10 cellular contexts compared by ENCODE assay signal in genomic region chr5:16539169-16539666, GRCh38.
A peak's percentile ranks its signal among the peaks of the same experiment; 100 is the strongest.
DNase-seq lines count a peak whose midpoint lies in the region; ATAC-seq and TF ChIP-seq lines count a peak whose summit lies in the region.
"Had no signal": no experiment of that assay in that cellular context is flagged by ENCODE, and none has a peak within 500 bp of the region (broad histone marks: within the 10 kb centered on the region; RNA-seq: fewer than 3 reads in every experiment).

No MANE protein-coding gene starts in this region.

- peaks cover 85% of the 10 kb centered on the region for H3K4me1 ChIP-seq in left ventricle myocardium inferior

- DNase-seq in GM03348 (ENCODE audit: low spot score), result peak; percentile 86
- DNase-seq in left ventricle myocardium inferior, result peak; percentile 82
- DNase-seq in skeletal muscle cell (ENCODE audit: low read depth), result peak; percentile 64
- DNase-seq in DMS79 treated with DMSO at 0.1 percent for 48 hours (lab: John Stamatoyannopoulos, UW), result no peak
- DNase-seq in NCI-H1092 treated with DMSO at 0.1 percent for 48 hours (lab: John Stamatoyannopoulos, UW), result no peak
- DNase-seq: activated CD8-positive, alpha-beta memory T cell treated with anti-CD3 and anti-CD28 coated beads, Interleukin-2, amount 50 U/mL, for 4 hours; NCI-H2227 treated with DMSO at 0.1 percent for 48 hours had no signal

- ATAC-seq in HG02763 (IDR thresholded peaks at IDR 0.05; ENCODE audit: unreplicated experiment) (no peak), HG03095 (IDR thresholded peaks at IDR 0.05; ENCODE audit: unreplicated experiment) (no peak)

- no peaks in the 10 kb centered on the region for H3K36me3 ChIP-seq in left ventricle myocardium inferior

- peak overlapping the region; percentile 70 for H3K27ac ChIP-seq in angular gyrus (ENCODE audit: low read depth, low read length)
- peak overlapping the region; percentile 93 for H3K27ac ChIP-seq in left ventricle myocardium inferior (replicated peaks)

- H3K27me3 ChIP-seq in left ventricle myocardium inferior (ENCODE audit: low read depth), result no peaks in the 10 kb centered on the region

- H3K4me3 ChIP-seq in left ventricle myocardium inferior (no peak overlapping the region), skeletal muscle cell (ENCODE audit: low read depth, low read length) (no peak overlapping the region)

- H3K9me3 ChIP-seq in left ventricle myocardium inferior (replicated peaks), result no peaks in the 10 kb centered on the region

- intact Hi-C loops in left ventricle myocardium inferior (cut with micrococcal nuclease), result no loop called here

- TF ChIP-seq CTCF in left ventricle myocardium inferior (IDR thresholded peaks at IDR 0.05; ENCODE audit: borderline replicate concordance), result no peak

Comparison
In these comparisons a context has a peak if more than half of its experiments do, and no peak if none do; other contexts are left out.
1. DNase-seq: peak in GM03348 (single experiment), left ventricle myocardium inferior (single experiment) and skeletal muscle cell (single experiment); none in DMS79 treated with DMSO at 0.1 percent for 48 hours (single experiment) and NCI-H1092 treated with DMSO at 0.1 percent for 48 hours (single experiment).